9 cellular contexts compared by ENCODE assay signal in genomic region chr19:3783660-3784584, GRCh38. TPM values are rescaled to one million over a fixed set of nuclear protein-coding genes. Genes with fewer than 3 reads are reported as not detected.
DNase-seq lines count a peak whose midpoint lies in the region; ATAC-seq and TF ChIP-seq lines count a peak whose summit lies in the region.
"Had no signal": no experiment of that assay in that cellular context is flagged by ENCODE, and none has a peak within 500 bp of the region (broad histone marks: within the 10 kb centered on the region; RNA-seq: fewer than 3 reads in every experiment).

No MANE protein-coding gene starts in this region.

- H3K36me3 Mint-ChIP-seq in MCF 10A (ENCODE audit: insufficient read depth, unreplicated experiment): no peaks in the 10 kb centered on the region

- BruUV-seq in MCF 10A (replicated peaks; lab: Mats Ljungman, UMichigan): no TSS peak

- TF ChIP-seq CTCF in MCF 10A (IDR thresholded peaks at IDR 0.05; ENCODE audit: unreplicated experiment) (peak; percentile 13), breast epithelium (IDR thresholded peaks at IDR 0.05) (no peak), transverse colon (IDR thresholded peaks at IDR 0.05) (peak in 1 of 5 experiments; percentile 14), sigmoid colon (IDR thresholded peaks at IDR 0.05) (no peak)

- H3K9me3 ChIP-seq in breast epithelium (peaks cover 24 to 26% of the 10 kb centered on the region in 2 donors), transverse colon (peaks cover 17 to 20% of the 10 kb centered on the region in 2 donors), sigmoid colon (peaks cover 12 to 20% (median 16%) of the 10 kb centered on the region in 4 donors)

- peaks cover 13% of the 10 kb centered on the region for H3K27me3 Mint-ChIP-seq in MCF 10A (ENCODE audit: insufficient read depth, unreplicated experiment)
- no peaks in the 10 kb centered on the region for H3K27me3 Mint-ChIP-seq in stimulated activated naive CD8-positive, alpha-beta T cell treated with anti-CD3 and anti-CD28 coated beads, Interleukin-15, amount 100 ng/mL, for 72 hours

- no peak overlapping the region for H3K27ac Mint-ChIP-seq in MCF 10A (ENCODE audit: low read depth, unreplicated experiment)
- no peak overlapping the region for H3K27ac Mint-ChIP-seq in stimulated activated naive CD8-positive, alpha-beta T cell treated with anti-CD3 and anti-CD28 coated beads, Interleukin-15, amount 100 ng/mL, for 72 hours

- no peaks in the 10 kb centered on the region for H3K4me1 ChIP-seq in breast epithelium
- peaks cover 0 to 8% (median 0%) of the 10 kb centered on the region in 4 donors for H3K4me1 ChIP-seq in transverse colon
- peaks cover 0 to 13% (median 5%) of the 10 kb centered on the region in 4 donors for H3K4me1 ChIP-seq in sigmoid colon

- in situ Hi-C loops in transverse colon (cut with MboI; ENCODE audit: low pct_ligation_motif_present in 1 of 4, low pct_unique_long_range_greater_than_20kb in 1 of 4, low sequenced_read_pairs in 3 of 4): no loop called here

- 85% methylated on average over 49 of the region's 49 CpGs; no CpG with 5 or more reads in 1 of the 2 donors for WGBS in transverse colon (ENCODE audit: low coverage in 1 of 2), 2 donors
- WGBS in sigmoid colon, 2 donors: 77 to 85% methylated on average over 49 of the region's 49 CpGs

- no peak overlapping the region for H3K4me3 Mint-ChIP-seq in MCF 10A (ENCODE audit: unreplicated experiment)
- peak overlapping the region; percentile 72 to 85 for H3K4me3 Mint-ChIP-seq in stimulated activated naive CD8-positive, alpha-beta T cell treated with anti-CD3 and anti-CD28 coated beads, Interleukin-15, amount 100 ng/mL, for 72 hours

- no peak for TF ChIP-seq POLR2A in breast epithelium (IDR thresholded peaks at IDR 0.05)
- no peak for TF ChIP-seq POLR2A in transverse colon (IDR thresholded peaks at IDR 0.05)
- TF ChIP-seq POLR2A in sigmoid colon (IDR thresholded peaks at IDR 0.05): no peak

- H3K9me3 Mint-ChIP-seq in MCF 10A (ENCODE audit: unreplicated experiment): peaks cover 16% of the 10 kb centered on the region
- H3K9me3 Mint-ChIP-seq in stimulated activated naive CD8-positive, alpha-beta T cell treated with anti-CD3 and anti-CD28 coated beads, Interleukin-15, amount 100 ng/mL, for 72 hours: peaks cover 12 to 17% of the 10 kb centered on the region in 2 donors

- no peak overlapping the region for H3K4me3 ChIP-seq in breast epithelium
- H3K4me3 ChIP-seq in transverse colon: no peak overlapping the region
- no peak overlapping the region for H3K4me3 ChIP-seq in sigmoid colon

- H3K27me3 ChIP-seq in breast epithelium (peaks cover 0 to 50% of the 10 kb centered on the region in 2 donors), transverse colon (peaks cover 40% of the 10 kb centered on the region), sigmoid colon (peaks cover 0 to 55% (median 49%) of the 10 kb centered on the region in 3 donors)

- peak; percentile 46 for ATAC-seq in stimulated activated naive CD8-positive, alpha-beta T cell treated with anti-CD3 and anti-CD28 coated beads, Interleukin-15, amount 100 ng/mL, for 72 hours
- ATAC-seq in HG02840 (IDR thresholded peaks at IDR 0.05; ENCODE audit: low FRiP score, unreplicated experiment): no peak

- no peaks in the 10 kb centered on the region for H3K36me3 ChIP-seq in breast epithelium
- H3K36me3 ChIP-seq in transverse colon: no peaks in the 10 kb centered on the region
- no peaks in the 10 kb centered on the region for H3K36me3 ChIP-seq in sigmoid colon

- DNase-seq in MCF 10A (ENCODE audit: unreplicated experiment): no peak
- DNase-seq in breast epithelium (ENCODE audit: low spot score in 2 of 2): no peak
- peak; percentile 71 for DNase-seq in activated CD8-positive, alpha-beta memory T cell treated with anti-CD3 and anti-CD28 coated beads, Interleukin-2, amount 50 U/mL, for 48 hours
- peak; percentile 70 for DNase-seq in islet precursor cell
- peak; percentile 54 to 58 for DNase-seq in stimulated activated naive CD8-positive, alpha-beta T cell treated with anti-CD3 and anti-CD28 coated beads, Interleukin-15, amount 100 ng/mL, for 72 hours
- DNase-seq in transverse colon: no peak
- no peak for DNase-seq in sigmoid colon

- H3K27ac ChIP-seq in breast epithelium: no peak overlapping the region
- no peak overlapping the region for H3K27ac ChIP-seq in transverse colon
- no peak overlapping the region for H3K27ac ChIP-seq in sigmoid colon

- intact Hi-C loops in MCF 10A (cut with micrococcal nuclease) (no loop called here), breast epithelium (cut with DNase I; ENCODE audit: low total_unique reads) (no loop called here), transverse colon (cut with DNase I; ENCODE audit: low total_unique reads) (no loop called here), sigmoid colon (cut with DNase I) (no loop called here)

- TF ChIP-seq EP300 in transverse colon (IDR thresholded peaks at IDR 0.05; ENCODE audit: low read depth) (no peak), sigmoid colon (IDR thresholded peaks at IDR 0.05) (no peak)

- CTCF ChIA-PET in MCF 10A (lab: Yijun Ruan, JAX): no interaction called here

- no peaks in the 10 kb centered on the region for H3K4me1 Mint-ChIP-seq in MCF 10A (ENCODE audit: insufficient read depth, unreplicated experiment)
- peaks cover 17% of the 10 kb centered on the region for H3K4me1 Mint-ChIP-seq in stimulated activated naive CD8-positive, alpha-beta T cell treated with anti-CD3 and anti-CD28 coated beads, Interleukin-15, amount 100 ng/mL, for 72 hours

- POLR2A ChIA-PET in MCF 10A (lab: Yijun Ruan, JAX): no interaction called here

RNA-seq across cellular contexts. Expression of gene MATK, which starts 2.3 kb away (rescaled TPM):
- total RNA-seq in MCF 10A (2022): not detected in 2 replicates
- 1 to 10 TPM; 1.8 to 5.6 (median 5.2) TPM for total RNA-seq in breast epithelium
- 1 to 10 TPM in 2 of 4 donors, under 1 TPM in 1, not detected in 1; 0.60 to 6.1 (median 2.9) TPM for total RNA-seq in transverse colon
- 1 to 10 TPM in 1 of 4 donors, not detected in 3; 1.8 TPM for total RNA-seq in sigmoid colon
- polyA plus RNA-seq in sigmoid colon: 1 to 10 TPM in 2 of 3 donors, not detected in 1; 6.6 to 7.7 TPM

RNA-seq across cellular contexts. Expression of gene RAX2, which starts 11.9 kb away (rescaled TPM):
- total RNA-seq in MCF 10A (2022) (not detected in 2 replicates), breast epithelium (under 1 TPM in 1 of 3 donors, not detected in 2; 0.66 TPM), transverse colon (not detected), sigmoid colon (not detected)
- not detected for polyA plus RNA-seq in sigmoid colon
- total RNA-seq: T-helper 1 cell treated with Interleukin-12 subunit alpha and Interleukin-12 subunit beta and Interleukin-4 antibody, amounts not matched to agents 30 ng/mL and 1 ng/mL, for 36 hours had no signal

RNA-seq across cellular contexts. Expression of gene MRPL54, which starts 21.4 kb away (rescaled TPM):
- total RNA-seq in MCF 10A (2022) (85.0 and 85.7 TPM in 2 replicates), breast epithelium (10 to 100 TPM; 69.9 to 81.5 (median 73.4) TPM), transverse colon (10 to 100 TPM; 38.0 to 72.2 (median 52.1) TPM), sigmoid colon (100 to 1,000 TPM in 3 of 4 donors, 10 to 100 TPM in 1; 80.6 to 123 (median 103) TPM)
- 100 to 1,000 TPM in 2 of 3 donors, 10 to 100 TPM in 1; 87.7 to 185 (median 168) TPM for polyA plus RNA-seq in sigmoid colon

RNA-seq across cellular contexts. Expression of gene APBA3, which starts 22.4 kb away (rescaled TPM):
- total RNA-seq in MCF 10A (2022): 22.9 and 27.6 TPM in 2 replicates
- total RNA-seq in breast epithelium: 10 to 100 TPM; 24.0 to 24.9 (median 24.6) TPM
- 100 to 1,000 TPM in 2 of 4 donors, 10 to 100 TPM in 2; 24.0 to 284 (median 95.7) TPM for total RNA-seq in transverse colon
- total RNA-seq in sigmoid colon: 10 to 100 TPM; 17.8 to 42.9 (median 23.0) TPM
- 10 to 100 TPM; 12.0 to 19.5 (median 13.2) TPM for polyA plus RNA-seq in sigmoid colon

Comparison
In these comparisons a context has a peak if more than half of its experiments do, and no peak if none do; other contexts are left out.
1. DNase-seq: peak in activated CD8-positive, alpha-beta memory T cell treated with anti-CD3 and anti-CD28 coated beads, Interleukin-2, amount 50 U/mL, for 48 hours (single experiment), islet precursor cell (single experiment) and stimulated activated naive CD8-positive, alpha-beta T cell treated with anti-CD3 and anti-CD28 coated beads, Interleukin-15, amount 100 ng/mL, for 72 hours (2 of 2); none in MCF 10A (single experiment), breast epithelium (0 of 2), transverse colon (single experiment) and sigmoid colon (single experiment).